In the genomic region with DNA sequence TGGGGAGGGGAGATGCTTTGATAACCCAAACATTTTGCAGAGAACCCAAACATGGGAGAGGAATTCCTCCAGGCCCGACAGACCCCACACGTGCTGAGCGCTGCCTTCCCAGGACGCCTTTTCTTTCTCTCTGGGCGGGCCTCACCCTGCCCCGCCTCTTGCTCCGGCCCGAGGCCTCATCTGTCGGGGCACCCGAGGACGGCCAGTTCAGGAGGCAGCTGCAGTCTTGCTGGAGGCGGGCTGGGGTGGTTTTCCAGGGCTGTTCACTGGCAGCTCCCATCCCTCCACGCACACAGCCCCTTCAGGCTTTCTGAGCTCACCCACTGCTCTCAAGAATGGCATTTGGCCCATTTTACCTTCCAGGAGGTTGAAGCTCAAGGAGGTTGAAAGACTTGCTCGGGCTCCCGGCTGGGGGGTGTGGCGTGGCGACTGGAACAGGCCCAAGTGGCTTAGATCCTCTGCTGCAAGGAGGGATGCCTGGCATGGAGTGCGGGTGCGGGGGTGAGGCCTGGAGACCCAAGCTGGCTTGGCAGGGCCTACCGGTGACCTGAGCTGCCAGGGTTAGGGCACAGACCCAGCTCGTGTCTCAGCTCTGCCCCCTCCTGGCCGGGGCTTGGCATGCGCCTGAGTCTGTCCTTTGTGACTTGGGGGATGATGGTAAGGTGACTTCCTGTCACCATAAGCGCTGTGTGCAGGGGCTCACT, we compare ENCODE assay signal across 8 cellular contexts.
DNase-seq lines count a peak whose midpoint lies in the region; ATAC-seq and TF ChIP-seq lines count a peak whose summit lies in the region.

No MANE protein-coding gene starts in this region.

- no peak overlapping the region for H3K4me3 Mint-ChIP-seq in natural killer cell treated with Interleukin-12 subunit alpha and Interleukin-12 subunit beta and Interleukin-15 and Interleukin-18, amount 100 ng/mL, for 72 hours
- no peak overlapping the region for H3K4me3 Mint-ChIP-seq in type B pancreatic cell

- H3K4me3 ChIP-seq in NB4 (ENCODE audit: low read depth, low read length): no peak overlapping the region

- peak; percentile 69 for DNase-seq in activated effector memory CD4-positive, alpha-beta T cell treated with anti-CD3 and anti-CD28 coated beads, Interleukin-2, amount 50 U/mL, for 16 hours
- no peak for DNase-seq in activated effector memory CD4-positive, alpha-beta T cell treated with Interleukin-2 at 50 U/mL for 16 hours
- DNase-seq in NB4 (ENCODE audit: low read depth) (peak; percentile 71), erythroblast (lab: John Stamatoyannopoulos, UW) (peak; percentile 41 to 63), type B pancreatic cell (ENCODE audit: extremely low spot score, unreplicated experiment) (no peak)
- peak; percentile 29 to 44 (median 38) for DNase-seq in activated CD8-positive, alpha-beta memory T cell treated with anti-CD3 and anti-CD28 coated beads for 48 hours (ENCODE audit: low read depth in 2 of 3, low spot score in 2 of 3)
- peak; percentile 74 for DNase-seq in natural killer cell treated with Interleukin-12 subunit alpha and Interleukin-12 subunit beta and Interleukin-15 and Interleukin-18, amount 100 ng/mL, for 72 hours (ENCODE audit: low spot score)

- no peak overlapping the region for H3K27ac Mint-ChIP-seq in natural killer cell treated with Interleukin-12 subunit alpha and Interleukin-12 subunit beta and Interleukin-15 and Interleukin-18, amount 100 ng/mL, for 72 hours
- H3K27ac Mint-ChIP-seq in type B pancreatic cell: peak overlapping the region; percentile 31

- H3K9me3 Mint-ChIP-seq in natural killer cell treated with Interleukin-12 subunit alpha and Interleukin-12 subunit beta and Interleukin-15 and Interleukin-18, amount 100 ng/mL, for 72 hours: no peaks in the 10 kb centered on the region
- no peaks in the 10 kb centered on the region for H3K9me3 Mint-ChIP-seq in type B pancreatic cell

- peak; percentile 96 for TF ChIP-seq CTCF in NB4 (IDR thresholded peaks at IDR 0.05; ENCODE audit: low read depth, low read length)
- peak; percentile 79 for TF ChIP-seq CTCF in type B pancreatic cell (conservative IDR thresholded peaks at IDR 0.05)

- ATAC-seq in natural killer cell treated with Interleukin-12 subunit alpha and Interleukin-12 subunit beta and Interleukin-15 and Interleukin-18, amount 100 ng/mL, for 72 hours: peak; percentile 36 to 73
- ATAC-seq in HG03469 (IDR thresholded peaks at IDR 0.05; ENCODE audit: unreplicated experiment): no peak

- peaks cover 0 to 14% of the 10 kb centered on the region in 2 donors for H3K27me3 Mint-ChIP-seq in natural killer cell treated with Interleukin-12 subunit alpha and Interleukin-12 subunit beta and Interleukin-15 and Interleukin-18, amount 100 ng/mL, for 72 hours
- H3K27me3 Mint-ChIP-seq in type B pancreatic cell: no peaks in the 10 kb centered on the region

- TF ChIP-seq POLR2A in NB4 (IDR thresholded peaks at IDR 0.05; ENCODE audit: extremely low read depth, insufficient read length) (no peak), erythroblast (IDR thresholded peaks at IDR 0.05; ENCODE audit: low read length) (no peak)

- H3K4me1 Mint-ChIP-seq in natural killer cell treated with Interleukin-12 subunit alpha and Interleukin-12 subunit beta and Interleukin-15 and Interleukin-18, amount 100 ng/mL, for 72 hours (ENCODE audit: low read depth in 2 of 2): no peaks in the 10 kb centered on the region
- H3K4me1 Mint-ChIP-seq in type B pancreatic cell (ENCODE audit: unreplicated experiment): peaks cover 9% of the 10 kb centered on the region

- no peaks in the 10 kb centered on the region for H3K36me3 Mint-ChIP-seq in natural killer cell treated with Interleukin-12 subunit alpha and Interleukin-12 subunit beta and Interleukin-15 and Interleukin-18, amount 100 ng/mL, for 72 hours
- H3K36me3 Mint-ChIP-seq in type B pancreatic cell: no peaks in the 10 kb centered on the region

Comparison
In these comparisons a context has a peak if more than half of its experiments do, and no peak if none do; other contexts are left out.
1. DNase-seq: peak in activated effector memory CD4-positive, alpha-beta T cell treated with anti-CD3 and anti-CD28 coated beads, Interleukin-2, amount 50 U/mL, for 16 hours (single experiment), NB4 (single experiment), activated CD8-positive, alpha-beta memory T cell treated with anti-CD3 and anti-CD28 coated beads for 48 hours (3 of 3), erythroblast (2 of 2) and natural killer cell treated with Interleukin-12 subunit alpha and Interleukin-12 subunit beta and Interleukin-15 and Interleukin-18, amount 100 ng/mL, for 72 hours (single experiment); none in activated effector memory CD4-positive, alpha-beta T cell treated with Interleukin-2 at 50 U/mL for 16 hours (single experiment) and type B pancreatic cell (single experiment).